ENCODE assay signal across 20 cellular contexts in genomic region chr16:89280546-89281188, GRCh38.
DNase-seq lines count a peak whose midpoint lies in the region; ATAC-seq and TF ChIP-seq lines count a peak whose summit lies in the region.
"Had no signal": no experiment of that assay in that cellular context is flagged by ENCODE, and none has a peak within 500 bp of the region (broad histone marks: within the 10 kb centered on the region; RNA-seq: fewer than 3 reads in every experiment).

No MANE protein-coding gene starts in this region.

- peaks cover 2% of the 10 kb centered on the region for H3K4me1 Mint-ChIP-seq in CD8-positive, alpha-beta T cell (ENCODE audit: low read depth)
- H3K4me1 Mint-ChIP-seq in chondrocyte (ENCODE audit: low read depth), result no peaks in the 10 kb centered on the region
- H3K4me1 Mint-ChIP-seq in activated CD8-positive, alpha-beta T cell treated with anti-CD3 and anti-CD28 coated beads, Interleukin-2, amount 10 ng/mL, durations not matched to agents 7 days and 5 days (ENCODE audit: low read depth), result no peaks in the 10 kb centered on the region

- intact Hi-C loops in Right ventricle myocardium inferior (cut with DNase I), result no loop called here
- intact Hi-C loops in heart right ventricle (cut with DNase I), result no loop called here
- intact Hi-C loops in CD8-positive, alpha-beta T cell (cut with DNase I, micrococcal nuclease), result no loop called here
- intact Hi-C loops in testis (cut with DNase I; ENCODE audit: low total_unique reads), result no loop called here

- H3K4me3 ChIP-seq in heart right ventricle (no peak overlapping the region), testis (peak overlapping the region; percentile 21 to 36)
- no peak overlapping the region for H3K4me3 ChIP-seq in CD8-positive, alpha-beta T cell (ENCODE audit: low read depth, low read length)
- H3K4me3 ChIP-seq: PC-9 had no signal

- peaks cover 0 to 8% (median 0%) of the 10 kb centered on the region in 9 donors for H3K4me1 ChIP-seq in heart right ventricle
- no peaks in the 10 kb centered on the region for H3K4me1 ChIP-seq in CD8-positive, alpha-beta T cell (ENCODE audit: insufficient read depth, low read length)
- H3K4me1 ChIP-seq in testis, result peaks cover 14% of the 10 kb centered on the region

- no peaks in the 10 kb centered on the region for H3K9me3 ChIP-seq in heart right ventricle
- no peaks in the 10 kb centered on the region for H3K9me3 ChIP-seq in CD8-positive, alpha-beta T cell (ENCODE audit: low read length)
- H3K9me3 ChIP-seq in testis, result no peaks in the 10 kb centered on the region
- H3K9me3 ChIP-seq: Caco-2 had no signal

- TF ChIP-seq CTCF in heart right ventricle (IDR thresholded peaks at IDR 0.05) (no peak), chondrocyte (IDR thresholded peaks at IDR 0.05) (no peak), testis (IDR thresholded peaks at IDR 0.05) (no peak)
- TF ChIP-seq CTCF in CD8-positive, alpha-beta T cell (IDR thresholded peaks at IDR 0.05), result no peak

- CTCF ChIA-PET in CD8-positive, alpha-beta T cell (lab: Charles Lee), result interaction anchor here (0.7 kb wide), 1 partner anchor 653 kb away, joined by 4 read pairs; no protein-coding TSS in a partner anchor
- CTCF ChIA-PET in activated CD8-positive, alpha-beta T cell treated with anti-CD3 and anti-CD28 coated beads, Interleukin-2, amount 10 ng/mL, durations not matched to agents 7 days and 5 days (lab: Charles Lee), result no interaction called here

- no peak overlapping the region for H3K4me3 Mint-ChIP-seq in CD8-positive, alpha-beta T cell
- no peak overlapping the region for H3K4me3 Mint-ChIP-seq in chondrocyte (ENCODE audit: unreplicated experiment)
- H3K4me3 Mint-ChIP-seq in activated CD8-positive, alpha-beta T cell treated with anti-CD3 and anti-CD28 coated beads, Interleukin-2, amount 10 ng/mL, durations not matched to agents 7 days and 5 days, result no peak overlapping the region
- H3K4me3 Mint-ChIP-seq: CD4-positive, alpha-beta T cell had no signal

- peak overlapping the region; percentile 27 for H3K27ac Mint-ChIP-seq in CD8-positive, alpha-beta T cell
- H3K27ac Mint-ChIP-seq in chondrocyte (ENCODE audit: unreplicated experiment), result peak overlapping the region; percentile 5
- H3K27ac Mint-ChIP-seq in activated CD8-positive, alpha-beta T cell treated with anti-CD3 and anti-CD28 coated beads, Interleukin-2, amount 10 ng/mL, durations not matched to agents 7 days and 5 days, result no peak overlapping the region
- H3K27ac Mint-ChIP-seq: CD4-positive, alpha-beta T cell had no signal

- H3K27me3 ChIP-seq in heart right ventricle (no peaks in the 10 kb centered on the region), testis (no peaks in the 10 kb centered on the region)
- H3K27me3 ChIP-seq in CD8-positive, alpha-beta T cell (ENCODE audit: insufficient read depth, low read length), result no peaks in the 10 kb centered on the region

- WGBS in heart right ventricle, 2 donors, result 91 to 95% methylated on average over 44 of the region's 44 CpGs
- 75 to 87% methylated on average over 37 to 44 of the region's 44 CpGs for WGBS in testis, 2 donors

- DNase-seq in Right ventricle myocardium inferior (ENCODE audit: missing footprints), result peak; percentile 51
- DNase-seq in heart right ventricle, result no peak
- DNase-seq in CD8-positive, alpha-beta T cell, result no peak
- no peak for DNase-seq in chondrocyte (ENCODE audit: low spot score)
- no peak for DNase-seq in testis
- DNase-seq in activated CD8-positive, alpha-beta T cell treated with anti-CD3 and anti-CD28 coated beads, Interleukin-2, amount 10 ng/mL, durations not matched to agents 7 days and 5 days, result no peak
- DNase-seq: Caco-2; CD4-positive, alpha-beta T cell; GOT3; Kasumi-1; NCI-H1105; NCI-H2029; NCI-H446 treated with DMSO at 0.1 percent for 48 hours; NCI-H526; PC-9; RPMI8226; SHP77 had no signal

- H3K9me3 Mint-ChIP-seq in CD8-positive, alpha-beta T cell, result no peaks in the 10 kb centered on the region
- no peaks in the 10 kb centered on the region for H3K9me3 Mint-ChIP-seq in chondrocyte (ENCODE audit: low read depth)
- H3K9me3 Mint-ChIP-seq in activated CD8-positive, alpha-beta T cell treated with anti-CD3 and anti-CD28 coated beads, Interleukin-2, amount 10 ng/mL, durations not matched to agents 7 days and 5 days (ENCODE audit: insufficient read depth), result no peaks in the 10 kb centered on the region
- H3K9me3 Mint-ChIP-seq: CD4-positive, alpha-beta T cell had no signal

- peaks cover 29% of the 10 kb centered on the region for H3K36me3 Mint-ChIP-seq in CD8-positive, alpha-beta T cell
- H3K36me3 Mint-ChIP-seq in chondrocyte (ENCODE audit: low read depth), result peaks cover 14% of the 10 kb centered on the region
- H3K36me3 Mint-ChIP-seq in activated CD8-positive, alpha-beta T cell treated with anti-CD3 and anti-CD28 coated beads, Interleukin-2, amount 10 ng/mL, durations not matched to agents 7 days and 5 days (ENCODE audit: low read depth), result peaks cover 15% of the 10 kb centered on the region

- no peak for TF ChIP-seq POLR2A in testis (IDR thresholded peaks at IDR 0.05)

- ATAC-seq in Right ventricle myocardium inferior (no peak), heart right ventricle (no peak), GM18909 (IDR thresholded peaks at IDR 0.05; ENCODE audit: poor library complexity, unreplicated experiment) (no peak)
- ATAC-seq in CD8-positive, alpha-beta T cell, result no peak
- no peak for ATAC-seq in activated CD8-positive, alpha-beta T cell treated with anti-CD3 and anti-CD28 coated beads, Interleukin-2, amount 10 ng/mL, durations not matched to agents 7 days and 5 days
- ATAC-seq: HCT116 had no signal

- H3K36me3 ChIP-seq in heart right ventricle (peaks cover 0 to 95% (median 49%) of the 10 kb centered on the region in 9 donors), testis (ENCODE audit: low read depth, missing control alignments) (no peaks in the 10 kb centered on the region)
- H3K36me3 ChIP-seq in CD8-positive, alpha-beta T cell (ENCODE audit: insufficient read depth, low read length), result peaks cover 36% of the 10 kb centered on the region

- H3K27ac ChIP-seq in heart right ventricle (no peak overlapping the region), testis (peak overlapping the region in 1 of 2 donors; percentile 50)
- no peak overlapping the region for H3K27ac ChIP-seq in CD8-positive, alpha-beta T cell (ENCODE audit: low read depth, low read length)
- H3K27ac ChIP-seq: HL-60, PC-9 had no signal

- POLR2A ChIA-PET in CD8-positive, alpha-beta T cell (lab: Charles Lee), result no interaction called here
- POLR2A ChIA-PET in activated CD8-positive, alpha-beta T cell treated with anti-CD3 and anti-CD28 coated beads, Interleukin-2, amount 10 ng/mL, durations not matched to agents 7 days and 5 days (lab: Charles Lee), result no interaction called here

- H3K27me3 Mint-ChIP-seq in CD8-positive, alpha-beta T cell (ENCODE audit: low read depth), result no peaks in the 10 kb centered on the region
- no peaks in the 10 kb centered on the region for H3K27me3 Mint-ChIP-seq in chondrocyte (ENCODE audit: low read depth)
- no peaks in the 10 kb centered on the region for H3K27me3 Mint-ChIP-seq in activated CD8-positive, alpha-beta T cell treated with anti-CD3 and anti-CD28 coated beads, Interleukin-2, amount 10 ng/mL, durations not matched to agents 7 days and 5 days (ENCODE audit: low read depth)
- H3K27me3 Mint-ChIP-seq: CD4-positive, alpha-beta T cell had no signal

Comparison
In these comparisons a context has a peak if more than half of its experiments do, and no peak if none do; other contexts are left out.
1. H3K4me3 ChIP-seq: peak in testis (2 of 2); none in heart right ventricle (0 of 10) and CD8-positive, alpha-beta T cell (single experiment).